In genomic region chr17:17822189-17822978, GRCh38 we compare ENCODE assay signal across 8 cellular contexts. TPM values are rescaled to one million over a fixed set of nuclear protein-coding genes. Genes with fewer than 3 reads are reported as not detected.
DNase-seq lines count a peak whose midpoint lies in the region; ATAC-seq, FAIRE-seq and TF ChIP-seq lines count a peak whose summit lies in the region.

No MANE protein-coding gene starts in this region.

- DNase-seq in A549 (ENCODE audit: low read depth in 1 of 2, low spot score in 1 of 2) (no peak), IMR-90 (peak; percentile 87), midbrain (lab: John Stamatoyannopoulos, UW) (peak; percentile 93), vagina (ENCODE audit: extremely low spot score in 2 of 2) (no peak), NCI-H82 (lab: John Stamatoyannopoulos, UW) (no peak), NCI-H1092 (lab: John Stamatoyannopoulos, UW) (no peak)
- DNase-seq in central memory CD8-positive, alpha-beta T cell (ENCODE audit: low spot score in 2 of 2) = no peak

- TF ChIP-seq RAD21 in A549 (conservative IDR thresholded peaks at IDR 0.05 in 1 of 2, IDR thresholded peaks at IDR 0.05 in 1 of 2) (no peak), IMR-90 (IDR thresholded peaks at IDR 0.05; ENCODE audit: low read length) (no peak)

- H3K23ac ChIP-seq in IMR-90 (ENCODE audit: low read depth, low read length) = peak overlapping the region; percentile 68

- H3K9me3 Mint-ChIP-seq in central memory CD8-positive, alpha-beta T cell = no peaks in the 10 kb centered on the region

- TF ChIP-seq POLR2A in A549 (IDR thresholded peaks at IDR 0.05; ENCODE audit: low read length) = no peak
- TF ChIP-seq POLR2A in IMR-90 (IDR thresholded peaks at IDR 0.05; ENCODE audit: low read depth, low read length) = no peak
- no peak for TF ChIP-seq POLR2A in vagina (IDR thresholded peaks at IDR 0.05)

- no peak for TF ChIP-seq EP300 in A549 (IDR thresholded peaks at IDR 0.05)

- H3K36me3 ChIP-seq in IMR-90 (ENCODE audit: control insufficient read depth, insufficient read depth, low read length) (peaks cover 24% of the 10 kb centered on the region), vagina (peaks cover 0 to 21% of the 10 kb centered on the region in 2 donors)

- H3K4ac ChIP-seq in IMR-90 (ENCODE audit: low read depth, low read length) = peak overlapping the region; percentile 58

- peak overlapping the region; percentile 47; the same call in 1 of the 2 replicates for H2BK120ac ChIP-seq in IMR-90 (ENCODE audit: low read depth, low read length)

- H4K8ac ChIP-seq in IMR-90 (ENCODE audit: low read depth in 2 of 2, low read length in 2 of 2) = no peak overlapping the region; a peak in 1 of 4 replicates

- H3K14ac ChIP-seq in IMR-90 (replicated peaks; ENCODE audit: low read depth, low read length) = peak overlapping the region; percentile 40

- POLR2A ChIA-PET in A549 (lab: Yijun Ruan, JAX) (interaction anchor here (6.1 kb wide), 1 partner anchor 14 kb away, joined by 105 read pairs; the partner anchor contains the start of gene SREBF1), IMR-90 (lab: Charles Lee; ENCODE audit: unreplicated experiment) (no interaction called here)

- H2BK15ac ChIP-seq in IMR-90 (ENCODE audit: low read depth, low read length) = no peak overlapping the region

- FAIRE-seq in A549 (lab: Jason Lieb, UNC) = no peak

- TF ChIP-seq CTCF in A549 (IDR thresholded peaks at IDR 0.05) (no peak), IMR-90 (conservative IDR thresholded peaks at IDR 0.05; ENCODE audit: low read depth, low read length) (no peak), vagina (IDR thresholded peaks at IDR 0.05) (no peak)

- H3K4me2 ChIP-seq in A549 (peak overlapping the region; percentile 100), IMR-90 (ENCODE audit: low read depth, low read length) (peak overlapping the region; percentile 93; the same call in 1 of the 2 replicates)

- H2BK5ac ChIP-seq in IMR-90 (ENCODE audit: low read depth, low read length, poor library complexity, severe bottlenecking) = no peak overlapping the region

- H2AK5ac ChIP-seq in IMR-90 (ENCODE audit: low read depth, low read length) = peak overlapping the region; percentile 51; the same call in 1 of the 2 replicates

- H3K9me3 ChIP-seq in A549 (no peaks in the 10 kb centered on the region), IMR-90 (ENCODE audit: control insufficient read depth, insufficient read depth, low read length) (no peaks in the 10 kb centered on the region), vagina (no peaks in the 10 kb centered on the region)

- H2AFZ ChIP-seq in IMR-90 (replicated peaks; ENCODE audit: low read length, poor library complexity) = no peak overlapping the region

- dilution Hi-C loops in IMR-90 (cut with HindIII; ENCODE audit: low sequenced_read_pairs, unreplicated experiment) = no loop called here

- H3K27me3 Mint-ChIP-seq in central memory CD8-positive, alpha-beta T cell = no peaks in the 10 kb centered on the region

- H3K27ac Mint-ChIP-seq in central memory CD8-positive, alpha-beta T cell (ENCODE audit: low read depth) = peak overlapping the region; percentile 91

- intact Hi-C loops in IMR-90 (cut with micrococcal nuclease) = no loop called here
- intact Hi-C loops in vagina (cut with DNase I) = no loop called here

- ATAC-seq in A549 (no peak), IMR-90 (ENCODE audit: low read depth) (no peak), GM19035 (IDR thresholded peaks at IDR 0.05; ENCODE audit: unreplicated experiment) (no peak)
- ATAC-seq in central memory CD8-positive, alpha-beta T cell (replicated peaks; ENCODE audit: extremely low read depth, poor library complexity, severe bottlenecking) = no peak

- H3K4me1 Mint-ChIP-seq in central memory CD8-positive, alpha-beta T cell = peaks cover 53% of the 10 kb centered on the region

- no peak overlapping the region; the same call in 1 of the 2 replicates for H4K91ac ChIP-seq in IMR-90 (ENCODE audit: insufficient read depth, low read depth, low read length)

- H3K9ac ChIP-seq in IMR-90 (ENCODE audit: low read depth, low read length) = no peak overlapping the region; the same call in 1 of the 2 replicates

- H4K20me1 ChIP-seq in IMR-90 (ENCODE audit: insufficient read depth, low read length) = peaks cover 86% of the 10 kb centered on the region

- H4K5ac ChIP-seq in IMR-90 (ENCODE audit: low read depth, low read length) = no peak overlapping the region

- in situ Hi-C loops in IMR-90 (cut with MboI; ENCODE audit: low sequenced_read_pairs) = no loop called here

- peak overlapping the region; percentile 86 to 93 for H3K27ac ChIP-seq in A549
- no peak overlapping the region; the same call in 1 of the 2 replicates for H3K27ac ChIP-seq in IMR-90 (ENCODE audit: insufficient read depth, low read length)
- H3K27ac ChIP-seq in vagina = peak overlapping the region; percentile 91

- peaks cover 25% of the 10 kb centered on the region for H3K36me3 Mint-ChIP-seq in central memory CD8-positive, alpha-beta T cell (ENCODE audit: insufficient read depth)

- H3K4me3 ChIP-seq in A549 = peak overlapping the region; percentile 53
- H3K4me3 ChIP-seq in IMR-90 (ENCODE audit: insufficient read depth, low read depth, low read length) = no peak overlapping the region
- H3K4me3 ChIP-seq in vagina = peak overlapping the region; percentile 54 to 58

- no peaks in the 10 kb centered on the region for H3K27me3 ChIP-seq in IMR-90 (ENCODE audit: control insufficient read depth, insufficient read depth, low read length)
- no peaks in the 10 kb centered on the region for H3K27me3 ChIP-seq in vagina

- H3K79me1 ChIP-seq in IMR-90 (ENCODE audit: low read depth in 1 of 2, low read length in 2 of 2) = peaks cover 41 to 97% of the 10 kb centered on the region in 2 experiments

- H3K4me3 Mint-ChIP-seq in central memory CD8-positive, alpha-beta T cell = peak overlapping the region; percentile 71

- 70% methylated on average over 2 of the region's 4 CpGs for WGBS in A549 (ENCODE audit: missing lambda C conversion rate)
- 100% methylated on average over 1 of the region's 4 CpGs; no CpG with 5 or more reads in 1 of the 2 experiments for WGBS in IMR-90 (ENCODE audit: extremely low coverage in 2 of 2, insufficient read length in 1 of 2), 2 experiments

- H3K4me1 ChIP-seq in A549 (peaks cover 96% of the 10 kb centered on the region), IMR-90 (ENCODE audit: control insufficient read depth, insufficient read depth, low read length) (peaks cover 57% of the 10 kb centered on the region), vagina (peaks cover 89% of the 10 kb centered on the region)

- peaks cover 42% of the 10 kb centered on the region for H3K9me1 ChIP-seq in IMR-90 (ENCODE audit: insufficient read depth, low read length)

- CTCF ChIA-PET in A549 (lab: Yijun Ruan, JAX) (interaction anchor here (1.2 to 30.5 kb wide), 6 partner anchors 6 to 142 kb away, joined by 3 to 859 read pairs (median 204); partner anchors contain the start of genes RAI1 and SREBF1), IMR-90 (lab: Yijun Ruan, JAX) (no interaction called here)

- H2AK9ac ChIP-seq in IMR-90 (replicated peaks; ENCODE audit: low read depth, low read length, poor library complexity) = peak overlapping the region; percentile 83

- peak overlapping the region; percentile 5; the same call in 1 of the 2 replicates for H3K18ac ChIP-seq in IMR-90 (ENCODE audit: low read depth, low read length)

- H2BK20ac ChIP-seq in IMR-90 (ENCODE audit: low read depth, low read length) = peak overlapping the region; percentile 35; the same call in 1 of the 2 replicates

- no TSS peak for BruUV-seq in IMR-90 (replicated peaks; lab: Mats Ljungman, UMichigan)

- no peak overlapping the region for H3K56ac ChIP-seq in IMR-90 (ENCODE audit: extremely low read depth, insufficient read depth, low read length)

TF ChIP-seq in A549, 52 proteins besides CTCF, POLR2A, EP300 and RAD21:
- peak in 1 of 2 experiments; percentile 4; a peak in 1 of 5 replicates for TF ChIP-seq JUN (IDR thresholded peaks at IDR 0.05)
- TF ChIP-seq MAX (IDR thresholded peaks at IDR 0.05) = peak; percentile 19; the same call in 1 of the 2 replicates
- no peak for TF ChIP-seq ZNF302 (CRISPR knock-in tag; IDR thresholded peaks at IDR 0.05)
TF ChIP-seq in A549: peak in this region for 2.

TF ChIP-seq in IMR-90, 13 proteins besides CTCF, POLR2A, EP300 and RAD21:
- no peak for TF ChIP-seq SMC3 (IDR thresholded peaks at IDR 0.05; ENCODE audit: low read depth, low read length)
- peak; percentile 47; the same call in 1 of the 2 replicates for TF ChIP-seq MXI1 (IDR thresholded peaks at IDR 0.05; ENCODE audit: borderline replicate concordance, low read depth, low read length)
TF ChIP-seq in IMR-90: peak in this region for 1.

RNA-seq across cellular contexts. Expression of gene SREBF1, which starts 14.4 kb away (rescaled TPM):
- polyA plus RNA-seq in A549 (2011; rRNA removed) = 47.4 and 54.6 TPM in 2 replicates
- 52.7 and 75.7 TPM in 2 replicates for polyA plus RNA-seq in A549 (2012; cell fraction: cytosol; rRNA removed)
- polyA plus RNA-seq in A549 (2012; cell fraction: nucleus; rRNA removed) = 415 and 599 TPM in 2 replicates
- 90.3 to 175 TPM (median 159 TPM) in 3 replicates for polyA plus RNA-seq in A549 (2017; fragmentation: RNase III; extraction: RNeasy Plus Mini Kit Qiagen cat#74134 plus additional on column Dnase treatment)
- polyA minus RNA-seq in A549 (2011; rRNA and poly(A)+ RNA removed) = 75.5 and 133 TPM in 2 replicates
- 3.3 and 3.4 TPM in 2 replicates for total RNA-seq in IMR-90 (2012; rRNA removed)
- 20.4 and 22.3 TPM in 2 replicates for polyA plus RNA-seq in IMR-90 (2012; rRNA removed)
- polyA plus RNA-seq in IMR-90 (2012; cell fraction: cytosol; rRNA removed) = 16.2 and 23.6 TPM in 2 replicates
- polyA plus RNA-seq in IMR-90 (2012; cell fraction: nucleus; rRNA removed; ENCODE audit: low replicate concordance) = 82.8 and 188 TPM in 2 replicates
- 84.0 TPM for total RNA-seq in vagina

Comparison
In these comparisons a context has a peak if more than half of its experiments do, and no peak if none do; other contexts are left out.
1. DNase-seq: peak in IMR-90 (single experiment) and midbrain (single experiment); none in A549 (0 of 2), central memory CD8-positive, alpha-beta T cell (0 of 2), vagina (0 of 2), NCI-H82 (single experiment) and NCI-H1092 (single experiment).
2. RNA of gene SREBF1, which starts 14.4 kb away (total RNA-seq): 84.0 TPM in vagina (single experiment); 3.3 to 3.4 TPM in IMR-90; every median in the first group is over 10 times any median in the second.